ENCODE assay signal across 19 cellular contexts in the genomic region with DNA sequence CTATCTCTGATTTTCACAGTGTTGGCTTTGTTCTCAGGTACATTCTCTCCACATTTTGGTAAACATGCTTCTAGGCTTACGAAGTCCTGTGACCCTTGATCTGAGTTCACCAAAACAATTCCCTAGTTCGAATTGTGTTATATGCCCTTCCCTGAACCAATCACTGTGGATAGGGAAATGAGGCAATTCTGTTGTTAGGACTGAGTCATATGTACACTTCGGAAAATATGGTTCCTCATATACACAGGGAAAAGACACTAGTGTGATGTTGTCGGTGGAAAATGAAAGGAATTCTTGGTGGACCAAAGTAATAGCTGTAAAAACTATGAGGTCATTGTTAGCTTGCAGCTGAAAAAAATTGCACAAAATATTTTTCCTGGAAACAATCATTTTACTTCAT. TPM values are rescaled to one million over a fixed set of nuclear protein-coding genes. Genes with fewer than 3 reads are reported as not detected.
A peak's percentile ranks its signal among the peaks of the same experiment; 100 is the strongest.
DNase-seq lines count a peak whose midpoint lies in the region; ATAC-seq and TF ChIP-seq lines count a peak whose summit lies in the region.
"Had no signal": no experiment of that assay in that cellular context is flagged by ENCODE, and none has a peak within 500 bp of the region (broad histone marks: within the 10 kb centered on the region; RNA-seq: fewer than 3 reads in every experiment).

No MANE protein-coding gene starts in this region.

- CTCF ChIA-PET in RWPE1 (lab: Yijun Ruan, JAX), result no interaction called here

- intact Hi-C loops in sciatic nerve (cut with DNase I), result no loop called here

- POLR2A ChIA-PET in RWPE1 (lab: Yijun Ruan, JAX; ENCODE audit: low non-redundant PET), result no interaction called here

- peak; percentile 70 for ATAC-seq in sciatic nerve
- no peak for ATAC-seq in HG03460 (IDR thresholded peaks at IDR 0.05; ENCODE audit: unreplicated experiment)
- ATAC-seq: GM23338 had no signal

- H3K27ac ChIP-seq in RWPE1, result no peak overlapping the region
- peak overlapping the region; percentile 90 for H3K27ac ChIP-seq in epithelial cell of prostate
- H3K27ac ChIP-seq: SJCRH30 had no signal

- DNase-seq in H4 (ENCODE audit: low spot score) (peak; percentile 11), RWPE1 (ENCODE audit: low spot score) (peak; percentile 1), epithelial cell of prostate (ENCODE audit: low read depth, low spot score) (peak; percentile 12), sciatic nerve (ENCODE audit: low spot score) (no peak), HCEC 1CT (no peak), AG08396 (ENCODE audit: low spot score) (no peak)
- DNase-seq: BE2C; Caco-2; CD4-positive, alpha-beta T cell; NCI-H1694 treated with DMSO at 0.1 percent for 48 hours; NCI-H510A treated with DMSO at 0.1 percent for 48 hours; NCI-H774; SJCRH30 had no signal

- no peak for TF ChIP-seq CTCF in RWPE1 (conservative IDR thresholded peaks at IDR 0.05; ENCODE audit: low read depth)

RNA-seq across cellular contexts. Expression of a gene that starts 46.6 kb away (rescaled TPM):
- 77.8 and 91.2 TPM in 2 replicates for total RNA-seq in H4 (2014; rRNA removed; shearing (Covaris generic))
- total RNA-seq in sciatic nerve, result not detected
- total RNA-seq: Caco-2; CD4-positive, alpha-beta T cell; G401; GM23338; LHCN-M2; OCI-LY7; T-helper 1 cell treated with Interleukin-12 subunit alpha and Interleukin-12 subunit beta and Interleukin-4 antibody, amounts not matched to agents 30 ng/mL and 1 ng/mL, for 36 hours had no signal

Comparison
In these comparisons a context has a peak if more than half of its experiments do, and no peak if none do; other contexts are left out.
1. DNase-seq: peak in H4 (single experiment), RWPE1 (single experiment) and epithelial cell of prostate (single experiment); none in sciatic nerve (single experiment), HCEC 1CT (single experiment) and AG08396 (single experiment).
2. RNA of a gene that starts 46.6 kb away (total RNA-seq): 77.8 to 91.2 TPM in H4; not detected in sciatic nerve (single experiment); every median in the first group is over 10 times any median in the second.